In genomic region chr5:54259090-54259489, GRCh38 we compare ENCODE assay signal across 25 cellular contexts. TPM values are rescaled to one million over a fixed set of nuclear protein-coding genes. Genes with fewer than 3 reads are reported as not detected.
DNase-seq lines count a peak whose midpoint lies in the region; ATAC-seq, FAIRE-seq and TF ChIP-seq lines count a peak whose summit lies in the region.
"Had no signal": no experiment of that assay in that cellular context is flagged by ENCODE, and none has a peak within 500 bp of the region (broad histone marks: within the 10 kb centered on the region; RNA-seq: fewer than 3 reads in every experiment).

No MANE protein-coding gene starts in this region.

- H3K4me3 ChIP-seq in IMR-90 (ENCODE audit: insufficient read depth, low read depth, low read length) (no peak overlapping the region), brain microvascular endothelial cell (ENCODE audit: low read depth, low read length) (no peak overlapping the region), keratinocyte (ENCODE audit: control insufficient read depth in 2 of 3, extremely low read depth in 1 of 3, insufficient read depth in 2 of 3, low read depth in 1 of 3, low read length in 3 of 3) (no peak overlapping the region)
- H3K4me3 ChIP-seq: BLaER1, heart right ventricle, mucosa of descending colon, right lobe of liver had no signal

- no peak overlapping the region for H4K91ac ChIP-seq in IMR-90 (ENCODE audit: insufficient read depth, low read depth, low read length)

- H4K20me1 ChIP-seq in IMR-90 (ENCODE audit: insufficient read depth, low read length), result peaks cover 2% of the 10 kb centered on the region; the same call in 1 of the 2 replicates
- H4K20me1 ChIP-seq in keratinocyte (ENCODE audit: control insufficient read depth, extremely low read depth, insufficient read depth, low read length), result peaks cover 6% of the 10 kb centered on the region

- TF ChIP-seq POLR2A in IMR-90 (IDR thresholded peaks at IDR 0.05; ENCODE audit: low read depth, low read length), result no peak

- no peaks in the 10 kb centered on the region for H3K36me3 ChIP-seq in IMR-90 (ENCODE audit: control insufficient read depth, insufficient read depth, low read length)
- H3K36me3 ChIP-seq in brain microvascular endothelial cell (replicated peaks), result no peaks in the 10 kb centered on the region
- H3K36me3 ChIP-seq in keratinocyte (ENCODE audit: control insufficient read depth in 2 of 2, extremely low read depth in 1 of 2, insufficient read depth in 2 of 2, low read length in 2 of 2), result no peaks in the 10 kb centered on the region
- H3K36me3 ChIP-seq: heart right ventricle, right lobe of liver had no signal

- H2AFZ ChIP-seq in IMR-90 (replicated peaks; ENCODE audit: low read length, poor library complexity), result no peak overlapping the region
- no peak overlapping the region for H2AFZ ChIP-seq in keratinocyte (ENCODE audit: control insufficient read depth, low read length)

- H3K36me3 Mint-ChIP-seq in immature natural killer cell, result no peaks in the 10 kb centered on the region
- H3K36me3 Mint-ChIP-seq: brain, WTC11 had no signal

- H2BK120ac ChIP-seq in IMR-90 (ENCODE audit: low read depth, low read length), result no peak overlapping the region

- no peak overlapping the region for H3K14ac ChIP-seq in IMR-90 (replicated peaks; ENCODE audit: low read depth, low read length)

- 0 out of 2 replicates have a peak, but pooled peaks cover 2% of the 10 kb centered on the region for H3K9me1 ChIP-seq in IMR-90 (ENCODE audit: insufficient read depth, low read length)
- no peaks in the 10 kb centered on the region for H3K9me1 ChIP-seq in keratinocyte (ENCODE audit: control insufficient read depth, extremely low read depth, insufficient read depth, low read length)

- peaks cover 41 to 72% of the 10 kb centered on the region in 2 donors for H3K4me1 Mint-ChIP-seq in immature natural killer cell

- TF ChIP-seq CTCF in IMR-90 (conservative IDR thresholded peaks at IDR 0.05; ENCODE audit: low read depth, low read length) (no peak), brain microvascular endothelial cell (IDR thresholded peaks at IDR 0.05; ENCODE audit: low read depth, low read length, missing control alignments) (no peak), keratinocyte (optimal IDR thresholded peaks at IDR 0.05 in 1 of 3, IDR thresholded peaks at IDR 0.05 in 1 of 3, conservative IDR thresholded peaks at IDR 0.05 in 1 of 3; ENCODE audit: extremely low read depth in 1 of 3, insufficient read depth in 2 of 3, low read length in 3 of 3) (no peak)

- DNase-seq in ELR (ENCODE audit: low read depth) (peak; percentile 66), IMR-90 (peak; percentile 67), brain microvascular endothelial cell (peak; percentile 37), keratinocyte (ENCODE audit: low read depth, low spot score) (peak; percentile 15), immature natural killer cell (no peak), COLO668 (lab: John Stamatoyannopoulos, UW; ENCODE audit: unreplicated experiment) (no peak), NCI-H2227 treated with DMSO at 0.1 percent for 48 hours (lab: John Stamatoyannopoulos, UW) (no peak)
- DNase-seq: ACHN; activated CD4-positive, alpha-beta T cell treated with anti-CD3 and anti-CD28 coated beads, Interleukin-2, amount 50 U/mL, for 4 hours; activated CD8-positive, alpha-beta memory T cell treated with anti-CD3 and anti-CD28 coated beads, Interleukin-2, amount 50 U/mL, for 4 hours; Calu3; cortex of kidney; heart right ventricle; mucosa of descending colon; NCI-H1436; NCI-H510A treated with DMSO at 0.1 percent for 48 hours; NK-92 treated with Interleukin-12 subunit alpha and Interleukin-12 subunit beta, amount 100 ng/mL, for 24 hours; right lobe of liver; T-helper 9 cell had no signal

- no peak overlapping the region for H2BK5ac ChIP-seq in IMR-90 (ENCODE audit: low read depth, low read length, poor library complexity, severe bottlenecking)

- H3K18ac ChIP-seq in IMR-90 (ENCODE audit: low read depth, low read length), result no peak overlapping the region

- H3K4me1 ChIP-seq in IMR-90 (ENCODE audit: control insufficient read depth, insufficient read depth, low read length) (peaks cover 5% of the 10 kb centered on the region; the same call in 1 of the 2 replicates), keratinocyte (ENCODE audit: control insufficient read depth, extremely low read depth, insufficient read depth, low read length) (peaks cover 24% of the 10 kb centered on the region)

- H3K56ac ChIP-seq in IMR-90 (ENCODE audit: extremely low read depth, insufficient read depth, low read length), result no peak overlapping the region

- peak; percentile 53 for ATAC-seq in IMR-90 (ENCODE audit: low read depth)
- ATAC-seq in HG03442 (IDR thresholded peaks at IDR 0.05; ENCODE audit: unreplicated experiment), result no peak
- ATAC-seq: heart right ventricle, mucosa of descending colon, right lobe of liver, WTC11 had no signal

- in situ Hi-C loops in IMR-90 (cut with MboI; ENCODE audit: low sequenced_read_pairs), result loop anchor here (5.0 to 10.0 kb wide), 3 partner anchors 153 to 636 kb away; no protein-coding TSS in a partner anchor
- in situ Hi-C loops in brain microvascular endothelial cell (cut with HindIII; ENCODE audit: low pct_ligation_motif_present, low sequenced_read_pairs), result no loop called here

- no peak overlapping the region for H2AK9ac ChIP-seq in IMR-90 (replicated peaks; ENCODE audit: low read depth, low read length, poor library complexity)

- dilution Hi-C loops in IMR-90 (cut with HindIII; ENCODE audit: low sequenced_read_pairs, unreplicated experiment), result no loop called here
- dilution Hi-C loops in keratinocyte (cut with MboI; ENCODE audit: extremely low pct_ligation_motif_present, low sequenced_read_pairs), result no loop called here

- H3K27ac Mint-ChIP-seq in immature natural killer cell, result no peak overlapping the region
- H3K27ac Mint-ChIP-seq: activated T-helper 2 cell treated with anti-CD3 and anti-CD28 coated beads, Interferon-gamma antibody, Interleukin-2, Interleukin-4, amounts not matched to agents 10 μg/mL and 5 μg/mL and 100 μg/mL, durations not matched to agents 14 hours and 24 hours and 36 hours; brain; WTC11 had no signal

- H4K8ac ChIP-seq in IMR-90 (ENCODE audit: low read depth in 2 of 2, low read length in 2 of 2), result no peak overlapping the region

- POLR2A ChIA-PET in IMR-90 (lab: Charles Lee; ENCODE audit: unreplicated experiment), result interaction anchor here (0.6 kb wide), 1 partner anchor 51 kb away, joined by 3 read pairs; the partner anchor contains the start of gene ARL15

- H3K27me3 Mint-ChIP-seq in immature natural killer cell (ENCODE audit: low read depth in 3 of 3), result no peaks in the 10 kb centered on the region
- H3K27me3 Mint-ChIP-seq: brain had no signal

- H3K9ac ChIP-seq in IMR-90 (ENCODE audit: low read depth, low read length), result no peak overlapping the region
- no peak overlapping the region for H3K9ac ChIP-seq in keratinocyte (ENCODE audit: control insufficient read depth, extremely low read depth, insufficient read depth, low read length)
- H3K9ac ChIP-seq: BLaER1 had no signal

- no peak overlapping the region for H3K4ac ChIP-seq in IMR-90 (ENCODE audit: low read depth, low read length)

- no TSS peak for BruUV-seq in IMR-90 (replicated peaks; lab: Mats Ljungman, UMichigan)

- H4K5ac ChIP-seq in IMR-90 (ENCODE audit: low read depth, low read length), result no peak overlapping the region

- peaks cover 12 to 13% of the 10 kb centered on the region in 2 experiments for H3K79me1 ChIP-seq in IMR-90 (ENCODE audit: low read depth in 1 of 2, low read length in 2 of 2)

- H3K23ac ChIP-seq in IMR-90 (ENCODE audit: low read depth, low read length), result no peak overlapping the region

- H3K4me2 ChIP-seq in IMR-90 (ENCODE audit: low read depth, low read length) (no peak overlapping the region), keratinocyte (ENCODE audit: control insufficient read depth, extremely low read depth, insufficient read depth, low read depth, low read length) (no peak overlapping the region)
- H3K4me2 ChIP-seq: BLaER1 had no signal

- H2BK20ac ChIP-seq in IMR-90 (ENCODE audit: low read depth, low read length), result no peak overlapping the region

- no peaks in the 10 kb centered on the region for H3K79me2 ChIP-seq in keratinocyte (ENCODE audit: control insufficient read depth, insufficient read depth, low read length)

- TF ChIP-seq RAD21 in IMR-90 (IDR thresholded peaks at IDR 0.05; ENCODE audit: low read length), result no peak

- intact Hi-C loops in IMR-90 (cut with micrococcal nuclease), result loop anchor here (5.0 kb wide), 1 partner anchor 48 kb away; no protein-coding TSS in a partner anchor

- H3K4me3 Mint-ChIP-seq in immature natural killer cell, result no peak overlapping the region
- H3K4me3 Mint-ChIP-seq: brain, WTC11 had no signal

- FAIRE-seq in keratinocyte (lab: Jason Lieb, UNC), result peak; percentile 9
- FAIRE-seq: RCC 7860 had no signal

- no peaks in the 10 kb centered on the region for H3K9me3 Mint-ChIP-seq in immature natural killer cell
- H3K9me3 Mint-ChIP-seq: activated T-helper 2 cell treated with anti-CD3 and anti-CD28 coated beads, Interferon-gamma antibody, Interleukin-2, Interleukin-4, amounts not matched to agents 10 μg/mL and 5 μg/mL and 100 μg/mL, durations not matched to agents 14 hours and 24 hours and 36 hours; brain; WTC11 had no signal

- CTCF ChIA-PET in IMR-90 (lab: Yijun Ruan, JAX), result interaction anchor here (1.3 to 1.8 kb wide), 2 partner anchors 15 to 160 kb away, joined by 3 read pairs; no protein-coding TSS in a partner anchor

- H2AK5ac ChIP-seq in IMR-90 (ENCODE audit: low read depth, low read length), result no peak overlapping the region

- H2BK15ac ChIP-seq in IMR-90 (ENCODE audit: low read depth, low read length), result no peak overlapping the region

- H3K9me3 ChIP-seq in IMR-90 (ENCODE audit: control insufficient read depth, insufficient read depth, low read length) (no peaks in the 10 kb centered on the region), keratinocyte (ENCODE audit: control insufficient read depth, low read depth, low read length) (no peaks in the 10 kb centered on the region)
- H3K9me3 ChIP-seq: BLaER1, heart right ventricle, mucosa of descending colon, right lobe of liver had no signal

- H3K27me3 ChIP-seq in IMR-90 (ENCODE audit: control insufficient read depth, insufficient read depth, low read length) (no peaks in the 10 kb centered on the region), brain microvascular endothelial cell (replicated peaks) (no peaks in the 10 kb centered on the region), keratinocyte (ENCODE audit: control insufficient read depth, extremely low read depth, insufficient read depth, low read length) (no peaks in the 10 kb centered on the region)
- H3K27me3 ChIP-seq: BLaER1, heart right ventricle, right lobe of liver had no signal

- no peak overlapping the region for H3K27ac ChIP-seq in IMR-90 (ENCODE audit: insufficient read depth, low read length)
- no peak overlapping the region for H3K27ac ChIP-seq in brain microvascular endothelial cell
- H3K27ac ChIP-seq in keratinocyte (ENCODE audit: control insufficient read depth, insufficient read depth, low read length), result no peak overlapping the region
- H3K27ac ChIP-seq: BLaER1, right lobe of liver had no signal

RNA-seq across cellular contexts. Expression of gene ARL15, which starts 51.3 kb away (rescaled TPM):
- 19.2 TPM in 2 replicates for total RNA-seq in IMR-90 (2012; rRNA removed)
- polyA plus RNA-seq in IMR-90 (2012; rRNA removed) (6.6 and 7.3 TPM in 2 replicates), keratinocyte (17.1 to 24.7 TPM (median 19.7 TPM) in 3 replicates), immature natural killer cell (10 to 100 TPM; 15.0 to 20.3 (median 16.2) TPM)
- 2.2 and 4.1 TPM in 2 replicates for polyA plus RNA-seq in IMR-90 (2012; cell fraction: cytosol; rRNA removed)
- polyA plus RNA-seq in IMR-90 (2012; cell fraction: nucleus; rRNA removed; ENCODE audit: low replicate concordance), result 1.4 and 5.5 TPM in 2 replicates
- 1.9 TPM for polyA plus RNA-seq in keratinocyte (2011; ENCODE audit: low read depth)
- polyA plus RNA-seq in keratinocyte (2011; cell fraction: cytosol; rRNA removed), result 13.7 and 17.9 TPM in 2 replicates
- polyA plus RNA-seq in keratinocyte (2011; cell fraction: nucleus; rRNA removed), result 12.2 and 15.1 TPM in 2 replicates
- polyA plus RNA-seq in keratinocyte (2012; ENCODE audit: low replicate concordance), result 8.2 and 16.0 TPM in 2 replicates
- polyA minus RNA-seq in keratinocyte, result 20.1 to 59.1 TPM (median 50.1 TPM) in 3 replicates
- polyA minus RNA-seq in keratinocyte (2011; cell fraction: cytosol; rRNA and poly(A)+ RNA removed), result 10.7 TPM
- 43.6 and 84.3 TPM in 2 replicates for polyA minus RNA-seq in keratinocyte (2011; cell fraction: nucleus; rRNA and poly(A)+ RNA removed)

Comparison
In these comparisons a context has a peak if more than half of its experiments do, and no peak if none do; other contexts are left out.
1. DNase-seq: peak in ELR (single experiment), IMR-90 (single experiment), brain microvascular endothelial cell (single experiment) and keratinocyte (single experiment); none in immature natural killer cell (0 of 3), COLO668 (single experiment) and NCI-H2227 treated with DMSO at 0.1 percent for 48 hours (single experiment).